ENCODE assay signal across 26 cellular contexts in the genomic region with DNA sequence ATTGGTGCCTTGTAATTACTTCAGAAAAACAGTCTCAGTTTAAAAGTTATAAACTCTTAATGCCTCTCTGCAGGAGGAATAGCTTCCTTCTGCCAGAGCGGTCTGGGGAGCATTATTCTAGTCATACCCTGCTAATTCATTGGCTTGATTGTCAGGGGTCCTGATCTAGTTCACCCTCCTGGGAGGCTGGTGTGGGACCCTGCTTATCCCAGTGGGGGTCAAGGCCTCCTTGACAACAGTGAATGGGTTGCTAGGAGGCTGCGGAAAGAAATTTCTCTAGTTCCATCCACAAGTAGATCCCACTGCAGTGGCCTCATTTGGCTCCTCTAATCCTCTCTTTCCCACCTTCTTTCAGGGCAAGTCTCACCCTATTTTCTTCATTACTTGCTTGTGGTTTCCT.
"Had no signal": no experiment of that assay in that cellular context is flagged by ENCODE, and none has a peak within 500 bp of the region (broad histone marks: within the 10 kb centered on the region; RNA-seq: fewer than 3 reads in every experiment).

No MANE protein-coding gene starts in this region.

- H3K4me3 Mint-ChIP-seq: activated CD4-positive, alpha-beta memory T cell treated with anti-CD3 and anti-CD28 coated beads, Interleukin-2, amount 10 ng/mL, durations not matched to agents 7 days and 5 days; activated CD4-positive, alpha-beta T cell treated with anti-CD3 and anti-CD28 coated beads for 36 hours; activated CD8-positive, alpha-beta memory T cell treated with anti-CD3 and anti-CD28 coated beads, Interleukin-2, amount 10 ng/mL, durations not matched to agents 7 days and 5 days; activated naive CD4-positive, alpha-beta T cell treated with anti-CD3 and anti-CD28 coated beads, Interleukin-2, amount 10 ng/mL, durations not matched to agents 7 days and 5 days; activated naive CD8-positive, alpha-beta T cell; activated naive CD8-positive, alpha-beta T cell treated with anti-CD3 and anti-CD28 coated beads, Interleukin-2, amount 50 U/mL, for 24 hours had no signal

- H3K4me3 ChIP-seq: MG63, SJCRH30, SK-N-MC had no signal

- H3K36me3 ChIP-seq: MG63, SJCRH30 had no signal

- H3K9me3 ChIP-seq: MG63, SJCRH30 had no signal

- H3K4me1 ChIP-seq: SJCRH30 had no signal

- H3K9me3 Mint-ChIP-seq: activated CD4-positive, alpha-beta memory T cell treated with anti-CD3 and anti-CD28 coated beads, Interleukin-2, amount 10 ng/mL, durations not matched to agents 7 days and 5 days; activated naive CD4-positive, alpha-beta T cell treated with anti-CD3 and anti-CD28 coated beads, Interleukin-2, amount 10 ng/mL, durations not matched to agents 7 days and 5 days had no signal

- DNase-seq: activated CD4-positive, alpha-beta memory T cell treated with anti-CD3 and anti-CD28 coated beads, Interleukin-2, amount 10 ng/mL, durations not matched to agents 7 days and 5 days; activated CD4-positive, alpha-beta T cell treated with anti-CD3 and anti-CD28 coated beads for 36 hours; activated CD8-positive, alpha-beta memory T cell treated with anti-CD3 and anti-CD28 coated beads for 24 hours; activated CD8-positive, alpha-beta memory T cell treated with anti-CD3 and anti-CD28 coated beads, Interleukin-2, amount 10 ng/mL, durations not matched to agents 7 days and 5 days; activated CD8-positive, alpha-beta memory T cell treated with anti-CD3 and anti-CD28 coated beads, Interleukin-2, amount 50 U/mL, for 48 hours; activated effector memory CD4-positive, alpha-beta T cell treated with Interleukin-2 at 50 U/mL for 16 hours; activated naive CD4-positive, alpha-beta T cell treated with anti-CD3 and anti-CD28 coated beads, Interleukin-2, amount 10 ng/mL, durations not matched to agents 7 days and 5 days; activated naive CD8-positive, alpha-beta T cell treated with anti-CD3 and anti-CD28 coated beads, Interleukin-2, amount 50 U/mL, for 24 hours; activated T-cell treated with anti-CD3 and anti-CD28 coated beads, Interleukin-2, amount 50 U/mL, for 48 hours; Karpas-422; KBM-7; MG63; NCI-H1048; NCI-H1105 treated with DMSO at 0.1 percent for 48 hours; NCI-H1436 treated with DMSO at 0.1 percent for 48 hours; NCI-H1694 treated with DMSO at 0.1 percent for 48 hours; NCI-H2029; NCI-H345; NCI-H524 treated with DMSO at 0.1 percent for 48 hours; SHP77; SJCRH30; T1000 had no signal

- H3K27ac ChIP-seq: SJCRH30, SK-N-MC had no signal

- H3K4me1 Mint-ChIP-seq: activated CD4-positive, alpha-beta memory T cell treated with anti-CD3 and anti-CD28 coated beads, Interleukin-2, amount 10 ng/mL, durations not matched to agents 7 days and 5 days; activated CD4-positive, alpha-beta T cell treated with anti-CD3 and anti-CD28 coated beads for 36 hours; activated CD8-positive, alpha-beta memory T cell treated with anti-CD3 and anti-CD28 coated beads, Interleukin-2, amount 10 ng/mL, durations not matched to agents 7 days and 5 days; activated naive CD4-positive, alpha-beta T cell treated with anti-CD3 and anti-CD28 coated beads, Interleukin-2, amount 10 ng/mL, durations not matched to agents 7 days and 5 days; activated naive CD8-positive, alpha-beta T cell treated with anti-CD3 and anti-CD28 coated beads, Interleukin-2, amount 50 U/mL, for 24 hours had no signal

- H3K27me3 ChIP-seq: MG63, SJCRH30 had no signal

- H3K36me3 Mint-ChIP-seq: activated CD8-positive, alpha-beta memory T cell treated with anti-CD3 and anti-CD28 coated beads, Interleukin-2, amount 10 ng/mL, durations not matched to agents 7 days and 5 days; activated naive CD4-positive, alpha-beta T cell treated with anti-CD3 and anti-CD28 coated beads, Interleukin-2, amount 10 ng/mL, durations not matched to agents 7 days and 5 days; activated naive CD8-positive, alpha-beta T cell had no signal

- ATAC-seq: activated CD4-positive, alpha-beta T cell treated with anti-CD3 and anti-CD28 coated beads for 36 hours; activated CD4-positive, CD25-positive, alpha-beta regulatory T cell treated with anti-CD3 and anti-CD28 coated beads, Interleukin-2, amount 50 U/mL, for 24 hours; activated CD8-positive, alpha-beta memory T cell treated with anti-CD3 and anti-CD28 coated beads, Interleukin-2, amount 10 ng/mL, durations not matched to agents 7 days and 5 days; activated naive CD8-positive, alpha-beta T cell treated with anti-CD3 and anti-CD28 coated beads, Interleukin-2, amount 50 U/mL, for 24 hours; Panc1 had no signal

- H3K27ac Mint-ChIP-seq: activated CD4-positive, alpha-beta memory T cell treated with anti-CD3 and anti-CD28 coated beads, Interleukin-2, amount 10 ng/mL, durations not matched to agents 7 days and 5 days; activated CD4-positive, alpha-beta T cell treated with anti-CD3 and anti-CD28 coated beads for 36 hours; activated CD8-positive, alpha-beta memory T cell treated with anti-CD3 and anti-CD28 coated beads, Interleukin-2, amount 10 ng/mL, durations not matched to agents 7 days and 5 days; activated naive CD4-positive, alpha-beta T cell treated with anti-CD3 and anti-CD28 coated beads, Interleukin-2, amount 10 ng/mL, durations not matched to agents 7 days and 5 days; activated naive CD8-positive, alpha-beta T cell; activated naive CD8-positive, alpha-beta T cell treated with anti-CD3 and anti-CD28 coated beads, Interleukin-2, amount 50 U/mL, for 24 hours had no signal

- H3K27me3 Mint-ChIP-seq: activated naive CD8-positive, alpha-beta T cell; activated naive CD8-positive, alpha-beta T cell treated with anti-CD3 and anti-CD28 coated beads, Interleukin-2, amount 50 U/mL, for 24 hours had no signal
